ENCODE assay signal across 3 cellular contexts in the genomic region with DNA sequence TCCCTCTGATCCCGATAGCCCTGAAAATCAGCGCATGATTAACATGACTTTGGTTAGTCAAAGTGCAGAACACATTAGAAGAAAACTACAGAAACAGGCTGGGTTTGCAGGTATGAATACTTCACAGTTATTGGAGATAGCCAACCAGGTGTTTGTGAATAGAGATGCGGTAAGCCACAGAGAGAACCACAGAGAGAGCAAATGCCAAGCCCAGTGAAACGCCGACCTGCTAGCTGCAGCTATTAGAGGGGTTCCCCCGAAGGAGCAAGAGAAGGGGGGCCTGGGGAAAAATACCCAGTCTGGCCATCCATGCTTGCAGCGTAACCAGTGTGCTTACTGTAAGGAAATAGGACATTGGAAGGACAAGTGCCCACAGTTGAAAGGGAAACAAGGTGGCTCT.
"Had no signal": no experiment of that assay in that cellular context is flagged by ENCODE, and none has a peak within 500 bp of the region (broad histone marks: within the 10 kb centered on the region; RNA-seq: fewer than 3 reads in every experiment).

No MANE protein-coding gene starts in this region.

- H3K4me3 ChIP-seq: GM12878 had no signal

- DNase-seq: GDM1, GF-D8 had no signal

- ATAC-seq: GM12878 had no signal
